14 cellular contexts compared by ENCODE assay signal in genomic region chr14:77682158-77682553, GRCh38. TPM values are rescaled to one million over a fixed set of nuclear protein-coding genes. Genes with fewer than 3 reads are reported as not detected.
DNase-seq lines count a peak whose midpoint lies in the region; ATAC-seq and TF ChIP-seq lines count a peak whose summit lies in the region.
"Had no signal": no experiment of that assay in that cellular context is flagged by ENCODE, and none has a peak within 500 bp of the region (broad histone marks: within the 10 kb centered on the region; RNA-seq: fewer than 3 reads in every experiment).

No MANE protein-coding gene starts in this region.

- H3K79me2 ChIP-seq in PC-9 (ENCODE audit: low read depth) = no peaks in the 10 kb centered on the region
- H3K79me2 ChIP-seq: parathyroid adenoma had no signal

- H2AFZ ChIP-seq in PC-9 = no peak overlapping the region
- H2AFZ ChIP-seq: parathyroid adenoma had no signal

- no TSS peak for BruUV-seq in PC-9 (replicated peaks; lab: Mats Ljungman, UMichigan)

- ATAC-seq in psoas muscle = peak; percentile 83 to 92 (median 86)
- no peak for ATAC-seq in HG02852 (IDR thresholded peaks at IDR 0.05; ENCODE audit: unreplicated experiment)

- no peak for TF ChIP-seq CTCF in PC-9 (conservative IDR thresholded peaks at IDR 0.05)
- TF ChIP-seq CTCF in psoas muscle (IDR thresholded peaks at IDR 0.05) = no peak

- WGBS in psoas muscle, 3 donors = 7 to 14% (median 13%) methylated on average over 1 of the region's 1 CpG

- H3K27me3 ChIP-seq in PC-9 (ENCODE audit: insufficient read depth, low read depth) (no peaks in the 10 kb centered on the region), psoas muscle (ENCODE audit: insufficient read depth in 3 of 3, low read length in 2 of 3) (no peaks in the 10 kb centered on the region)
- H3K27me3 ChIP-seq: esophagus squamous epithelium, tibial nerve had no signal

- peak overlapping the region; percentile 28 for H3K4me2 ChIP-seq in PC-9

- DNase-seq in EL (peak; percentile 22), PC-9 (peak in 1 of 2 experiments; percentile 72), epithelial cell of prostate (ENCODE audit: low read depth, low spot score) (no peak), psoas muscle (no peak), NAMALWA (ENCODE audit: low spot score) (no peak), occipital lobe (lab: John Stamatoyannopoulos, UW) (no peak), NCI-H345 (lab: John Stamatoyannopoulos, UW) (no peak)
- DNase-seq: esophagus squamous epithelium, lower lobe of right lung, NCI-H1417 treated with DMSO at 0.1 percent for 48 hours, T-helper 9 cell had no signal

- H3F3A ChIP-seq in PC-9 (ENCODE audit: insufficient read depth, low read depth) = peaks cover 28% of the 10 kb centered on the region

- CTCF ChIA-PET in PC-9 (lab: Charles Lee) = interaction anchor here (0.5 kb wide), 1 partner anchor 114 kb away, joined by 9 read pairs; no protein-coding TSS in a partner anchor

- H3K4me1 ChIP-seq in PC-9 (replicated peaks; ENCODE audit: insufficient read depth) = peaks cover 21% of the 10 kb centered on the region
- peaks cover 17% of the 10 kb centered on the region for H3K4me1 ChIP-seq in psoas muscle
- H3K4me1 ChIP-seq: parathyroid adenoma had no signal

- peak overlapping the region; percentile 42 for H3K27ac ChIP-seq in PC-9
- peak overlapping the region; percentile 26 for H3K27ac ChIP-seq in epithelial cell of prostate
- peak overlapping the region; percentile 67 for H3K27ac ChIP-seq in psoas muscle
- H3K27ac ChIP-seq: esophagus squamous epithelium, lower lobe of right lung, parathyroid adenoma, tibial nerve had no signal

- no peaks in the 10 kb centered on the region for H3K9me2 ChIP-seq in PC-9 (ENCODE audit: insufficient read depth)

- H3K4me3 ChIP-seq in PC-9 (no peak overlapping the region), psoas muscle (no peak overlapping the region)
- H3K4me3 ChIP-seq: esophagus squamous epithelium, lower lobe of right lung, tibial nerve had no signal

- intact Hi-C loops in PC-9 (cut with micrococcal nuclease; ENCODE audit: unreplicated experiment) (no loop called here), psoas muscle (cut with DNase I) (no loop called here)

- peaks cover 27% of the 10 kb centered on the region for H3K36me3 ChIP-seq in PC-9 (ENCODE audit: low read depth)
- H3K36me3 ChIP-seq in psoas muscle (ENCODE audit: insufficient read depth in 1 of 2, low read depth in 1 of 2) = peaks cover 0 to 53% of the 10 kb centered on the region in 2 donors

- POLR2A ChIA-PET in PC-9 (lab: Charles Lee; ENCODE audit: unreplicated experiment) = interaction anchor here (0.5 kb wide), 1 partner anchor 546 kb away, joined by 4 read pairs; no protein-coding TSS in a partner anchor

- H3K9me3 ChIP-seq in PC-9 (ENCODE audit: insufficient read depth, low read depth) (no peaks in the 10 kb centered on the region), psoas muscle (no peaks in the 10 kb centered on the region)
- H3K9me3 ChIP-seq: esophagus squamous epithelium, lower lobe of right lung, tibial nerve had no signal

- H4K20me1 ChIP-seq in PC-9 (ENCODE audit: insufficient read depth) = peaks cover 19% of the 10 kb centered on the region; the same call in 1 of the 2 replicates

RNA-seq across cellular contexts. Expression of gene ALKBH1, which starts 25.7 kb away (rescaled TPM):
- total RNA-seq in PC-9 (2021) (22.7 and 25.0 TPM in 2 replicates), psoas muscle (10 to 100 TPM in 2 of 4 donors, 1 to 10 TPM in 2; 7.7 to 14.9 (median 10.4) TPM), occipital lobe (12.2 TPM)
- 10 to 100 TPM in 1 of 3 donors, 1 to 10 TPM in 2; 8.7 to 17.6 (median 9.8) TPM for polyA plus RNA-seq in psoas muscle

RNA-seq across cellular contexts. Expression of gene SLIRP, which starts 25.7 kb away (rescaled TPM):
- 298 and 375 TPM in 2 replicates for total RNA-seq in PC-9 (2021)
- 100 to 1,000 TPM; 129 to 185 (median 143) TPM for total RNA-seq in psoas muscle
- 100 to 1,000 TPM; 457 to 578 (median 486) TPM for polyA plus RNA-seq in psoas muscle
- total RNA-seq in occipital lobe = 59.6 TPM
